8 cellular contexts compared by ENCODE assay signal in genomic region chrX:39645059-39645895, GRCh38.
DNase-seq lines count a peak whose midpoint lies in the region; ATAC-seq and TF ChIP-seq lines count a peak whose summit lies in the region.

No MANE protein-coding gene starts in this region.

- no peaks in the 10 kb centered on the region for H3K27me3 Mint-ChIP-seq in CD4-positive, alpha-beta T cell

- CTCF ChIA-PET in CD4-positive, alpha-beta T cell (lab: Charles Lee), result no interaction called here

- no peaks in the 10 kb centered on the region for H3K36me3 Mint-ChIP-seq in CD4-positive, alpha-beta T cell (ENCODE audit: low read depth)

- H3K27ac Mint-ChIP-seq in CD4-positive, alpha-beta T cell, result no peak overlapping the region

- POLR2A ChIA-PET in CD4-positive, alpha-beta T cell (lab: Charles Lee), result no interaction called here

- DNase-seq in activated naive CD4-positive, alpha-beta T cell treated with Interleukin-2 at 50 U/mL for 16 hours, result peak; percentile 21
- DNase-seq in activated naive CD4-positive, alpha-beta T cell treated with anti-CD3 and anti-CD28 coated beads, Interleukin-2, amount 50 U/mL, for 16 hours, result no peak
- DNase-seq in body of pancreas (peak in 3 of 4 donors; percentile 23 to 25 (median 24)), ureter (ENCODE audit: low spot score) (peak; percentile 53), pons (ENCODE audit: low spot score) (no peak)
- no peak for DNase-seq in CD4-positive, alpha-beta T cell

- no peaks in the 10 kb centered on the region for H3K9me3 Mint-ChIP-seq in CD4-positive, alpha-beta T cell

- ATAC-seq in body of pancreas (no peak), GM18511 (IDR thresholded peaks at IDR 0.05; ENCODE audit: unreplicated experiment) (no peak)
- no peak for ATAC-seq in CD4-positive, alpha-beta T cell (ENCODE audit: poor library complexity)

- H3K27me3 ChIP-seq in body of pancreas, result no peaks in the 10 kb centered on the region
- no peaks in the 10 kb centered on the region for H3K27me3 ChIP-seq in CD4-positive, alpha-beta T cell (ENCODE audit: control insufficient read depth, insufficient read depth, low read length)

- intact Hi-C loops in body of pancreas (cut with DNase I), result no loop called here
- intact Hi-C loops in CD4-positive, alpha-beta T cell (cut with DNase I, micrococcal nuclease), result no loop called here

- H3K4me1 ChIP-seq in body of pancreas (peaks cover 6% of the 10 kb centered on the region), mesodermal cell (ENCODE audit: control insufficient read depth, insufficient read depth, low read length, poor library complexity, severe bottlenecking) (peaks cover 12% of the 10 kb centered on the region)

- 78 to 93% methylated on average over 16 to 22 of the region's 22 CpGs for WGBS in body of pancreas, 2 donors
- WGBS in mesodermal cell (ENCODE audit: insufficient coverage in 2 of 2), 2 experiments, result 94% methylated on average over 8 of the region's 22 CpGs; no CpG with 5 or more reads in 1 of the 2 experiments

- H3K9me3 ChIP-seq in body of pancreas (no peaks in the 10 kb centered on the region), mesodermal cell (ENCODE audit: control insufficient read depth, low read length) (no peaks in the 10 kb centered on the region)
- H3K9me3 ChIP-seq in CD4-positive, alpha-beta T cell (ENCODE audit: control insufficient read depth, low read length), result no peaks in the 10 kb centered on the region

- no peak for TF ChIP-seq POLR2A in body of pancreas (IDR thresholded peaks at IDR 0.05)

- TF ChIP-seq CTCF in body of pancreas (IDR thresholded peaks at IDR 0.05), result no peak
- TF ChIP-seq CTCF in CD4-positive, alpha-beta T cell (IDR thresholded peaks at IDR 0.05), result no peak

- no peaks in the 10 kb centered on the region for H3K4me1 Mint-ChIP-seq in CD4-positive, alpha-beta T cell (ENCODE audit: low read depth)

- H3K36me3 ChIP-seq in body of pancreas (replicated peaks in 1 of 2; ENCODE audit: insufficient read depth in 1 of 2, low read depth in 2 of 2) (no peaks in the 10 kb centered on the region), mesodermal cell (ENCODE audit: control insufficient read depth, insufficient read depth, low read length) (no peaks in the 10 kb centered on the region)

- H3K4me3 ChIP-seq in body of pancreas (no peak overlapping the region), mesodermal cell (ENCODE audit: extremely low read depth, insufficient read depth, low read length, poor library complexity, severe bottlenecking) (no peak overlapping the region)

- H3K4me3 Mint-ChIP-seq in CD4-positive, alpha-beta T cell, result no peak overlapping the region

- H3K27ac ChIP-seq in body of pancreas (no peak overlapping the region), mesodermal cell (ENCODE audit: low read depth, low read length, severe bottlenecking) (peak overlapping the region; percentile 36)
- no peak overlapping the region for H3K27ac ChIP-seq in CD4-positive, alpha-beta T cell (ENCODE audit: low read depth, low read length)

Comparison
In these comparisons a context has a peak if more than half of its experiments do, and no peak if none do; other contexts are left out.
1. DNase-seq: peak in activated naive CD4-positive, alpha-beta T cell treated with Interleukin-2 at 50 U/mL for 16 hours (single experiment), body of pancreas (3 of 4) and ureter (single experiment); none in activated naive CD4-positive, alpha-beta T cell treated with anti-CD3 and anti-CD28 coated beads, Interleukin-2, amount 50 U/mL, for 16 hours (single experiment), CD4-positive, alpha-beta T cell (0 of 10) and pons (single experiment).